ENCODE assay signal across 8 cellular contexts in the genomic region with DNA sequence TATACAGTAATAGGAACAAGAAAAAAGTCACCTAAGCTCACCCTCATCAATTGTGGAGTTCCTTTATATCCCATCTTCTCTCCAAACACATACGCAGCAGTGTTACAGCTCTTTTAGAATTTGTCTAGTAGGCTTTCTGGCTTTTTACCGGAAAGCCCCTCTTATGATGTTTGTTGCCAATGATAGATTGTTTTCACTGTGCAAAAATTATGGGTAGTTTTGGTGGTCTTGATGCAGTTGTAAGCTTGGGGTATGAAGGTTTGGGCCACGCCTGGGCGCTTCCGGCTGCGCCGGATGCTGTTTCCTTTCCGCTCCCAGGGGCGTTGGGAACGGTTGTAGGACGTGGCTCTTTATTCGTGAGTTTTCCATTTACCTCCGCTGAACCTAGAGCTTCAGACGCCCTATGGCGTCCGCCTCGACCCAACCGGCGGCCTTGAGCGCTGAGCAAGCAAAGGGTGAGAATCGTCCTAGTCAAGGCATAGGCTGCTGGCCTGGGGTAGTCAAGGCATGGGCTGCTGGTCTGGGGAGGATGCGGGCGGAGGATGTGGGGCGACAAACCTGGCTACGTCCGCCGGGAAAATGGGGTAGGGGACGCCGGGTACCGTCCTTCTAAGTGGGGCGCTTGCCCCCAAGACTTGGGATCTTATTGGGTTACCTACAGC. TPM values are rescaled to one million over a fixed set of nuclear protein-coding genes. Genes with fewer than 3 reads are reported as not detected.
DNase-seq lines count a peak whose midpoint lies in the region; ATAC-seq and TF ChIP-seq lines count a peak whose summit lies in the region.

TSS of gene C12orf57 (plus strand) at position 304 of the 662 bp plus-strand sequence. CDS start at position 404, 100 bp downstream.
TSS of gene RNU7-1 (plus strand) at position 98 of the 662 bp plus-strand sequence.

- no peaks in the 10 kb centered on the region for H3K9me3 ChIP-seq in MG63
- no peaks in the 10 kb centered on the region for H3K9me3 ChIP-seq in RWPE2 (ENCODE audit: severe bottlenecking)
- H3K9me3 ChIP-seq in upper lobe of right lung = no peaks in the 10 kb centered on the region

- TF ChIP-seq CTCF in RWPE2 (IDR thresholded peaks at IDR 0.05; ENCODE audit: poor library complexity, severe bottlenecking) (no peak), foreskin keratinocyte (conservative IDR thresholded peaks at IDR 0.05) (no peak), upper lobe of right lung (IDR thresholded peaks at IDR 0.05) (no peak)

- ATAC-seq in RWPE2 (ENCODE audit: low read depth) (peak; percentile 45), foreskin keratinocyte (peak; percentile 63), upper lobe of right lung (peak; percentile 40)

- H3K9me3 Mint-ChIP-seq in activated naive CD4-positive, alpha-beta T cell treated with anti-CD3 and anti-CD28 coated beads, Interleukin-2, amount 10 ng/mL, durations not matched to agents 7 days and 5 days = no peaks in the 10 kb centered on the region

- H3K4me3 Mint-ChIP-seq in activated naive CD4-positive, alpha-beta T cell treated with anti-CD3 and anti-CD28 coated beads, Interleukin-2, amount 10 ng/mL, durations not matched to agents 7 days and 5 days = peak within 1 kb of the TSS; percentile 84

- H3K4me1 ChIP-seq in RWPE2 (ENCODE audit: insufficient read depth, poor library complexity, severe bottlenecking) (peaks cover 16% of the 10 kb centered on the region), foreskin keratinocyte (peaks cover 4% of the 10 kb centered on the region), upper lobe of right lung (peaks cover 42% of the 10 kb centered on the region)

- H3K27ac ChIP-seq in RWPE2 (ENCODE audit: poor library complexity, severe bottlenecking) (peak within 1 kb of the TSS; percentile 96), foreskin keratinocyte (peak within 1 kb of the TSS; percentile 96), upper lobe of right lung (peak within 1 kb of the TSS; percentile 93)

- H3K27me3 ChIP-seq in MG63 = no peaks in the 10 kb centered on the region
- H3K27me3 ChIP-seq in RWPE2 (ENCODE audit: insufficient read depth, poor library complexity, severe bottlenecking) = no peaks in the 10 kb centered on the region
- no peaks in the 10 kb centered on the region for H3K27me3 ChIP-seq in foreskin keratinocyte
- H3K27me3 ChIP-seq in upper lobe of right lung = no peaks in the 10 kb centered on the region

- CTCF ChIA-PET in activated naive CD4-positive, alpha-beta T cell treated with anti-CD3 and anti-CD28 coated beads, Interleukin-2, amount 10 ng/mL, durations not matched to agents 7 days and 5 days (lab: Charles Lee) = interaction anchor here (0.7 to 16.3 kb wide), 18 partner anchors 9 to 168 kb away, joined by 3 to 491 read pairs (median 5); partner anchors contain the start of genes ATN1, C1R, LPCAT3 and SPSB2

- peak within 1 kb of the TSS; percentile 65 for H3K4me3 ChIP-seq in MG63
- H3K4me3 ChIP-seq in RWPE2 (ENCODE audit: severe bottlenecking) = peak within 1 kb of the TSS; percentile 43
- H3K4me3 ChIP-seq in upper lobe of right lung = peak within 1 kb of the TSS; percentile 62

- H3K27ac Mint-ChIP-seq in activated naive CD4-positive, alpha-beta T cell treated with anti-CD3 and anti-CD28 coated beads, Interleukin-2, amount 10 ng/mL, durations not matched to agents 7 days and 5 days = peak within 1 kb of the TSS; percentile 96

- H3K4me1 Mint-ChIP-seq in activated naive CD4-positive, alpha-beta T cell treated with anti-CD3 and anti-CD28 coated beads, Interleukin-2, amount 10 ng/mL, durations not matched to agents 7 days and 5 days = peaks cover 65% of the 10 kb centered on the region

- DNase-seq in GM03348 (ENCODE audit: low spot score) (peak; percentile 82), HCEC 1CT (peak; percentile 94), MG63 (peak; percentile 84), RWPE2 (ENCODE audit: low spot score) (no peak), foreskin keratinocyte (peak; percentile 92 to 96), nucleus accumbens (lab: John Stamatoyannopoulos, UW) (peak in 53 of 56 donors; percentile 20 to 86 (median 65)), upper lobe of right lung (peak; percentile 87)
- peak; percentile 87 for DNase-seq in activated naive CD4-positive, alpha-beta T cell treated with anti-CD3 and anti-CD28 coated beads, Interleukin-2, amount 10 ng/mL, durations not matched to agents 7 days and 5 days

- no peaks in the 10 kb centered on the region for H3K27me3 Mint-ChIP-seq in activated naive CD4-positive, alpha-beta T cell treated with anti-CD3 and anti-CD28 coated beads, Interleukin-2, amount 10 ng/mL, durations not matched to agents 7 days and 5 days

- H3K36me3 ChIP-seq in MG63 (peaks cover 35% of the 10 kb centered on the region), RWPE2 (ENCODE audit: low read depth) (peaks cover 26% of the 10 kb centered on the region), upper lobe of right lung (peaks cover 18% of the 10 kb centered on the region)

- intact Hi-C loops in upper lobe of right lung (cut with DNase I) = loop anchor here (10.0 kb wide), 1 partner anchor 161 kb away; the partner anchor contains the start of gene C1RL

- peaks cover 12% of the 10 kb centered on the region for H3K36me3 Mint-ChIP-seq in activated naive CD4-positive, alpha-beta T cell treated with anti-CD3 and anti-CD28 coated beads, Interleukin-2, amount 10 ng/mL, durations not matched to agents 7 days and 5 days

RNA-seq across cellular contexts. Expression of gene C12orf57, which starts in this region (rescaled TPM):
- total RNA-seq in MG63 (2014; rRNA removed; shearing (Covaris generic); ENCODE audit: low replicate concordance) = 136 and 311 TPM in 2 replicates
- total RNA-seq in foreskin keratinocyte (119 and 147 TPM in 2 replicates), upper lobe of right lung (197 TPM)
- polyA plus RNA-seq in foreskin keratinocyte = 177 and 232 TPM in 2 replicates

RNA-seq across cellular contexts. Expression of gene RNU7-1, which starts in this region (rescaled TPM):
- total RNA-seq in MG63 (2014; rRNA removed; shearing (Covaris generic); ENCODE audit: low replicate concordance) = not detected in 2 replicates
- total RNA-seq in foreskin keratinocyte (not detected in 2 replicates), upper lobe of right lung (not detected)
- not detected in 2 replicates for polyA plus RNA-seq in foreskin keratinocyte
